ENCODE assay signal across 30 cellular contexts in genomic region chr14:31876741-31877140, GRCh38.
DNase-seq lines count a peak whose midpoint lies in the region; ATAC-seq, FAIRE-seq and TF ChIP-seq lines count a peak whose summit lies in the region.
"Had no signal": no experiment of that assay in that cellular context is flagged by ENCODE, and none has a peak within 500 bp of the region (broad histone marks: within the 10 kb centered on the region; RNA-seq: fewer than 3 reads in every experiment).

No MANE protein-coding gene starts in this region.

- TSS peak; percentile 83 for BruUV-seq in endothelial cell of umbilical vein (replicated peaks; lab: Mats Ljungman, UMichigan)

- TF ChIP-seq CTCF in endothelial cell of umbilical vein (IDR thresholded peaks at IDR 0.05; ENCODE audit: extremely low read depth in 1 of 2, insufficient read depth in 1 of 2, low read depth in 1 of 2, low read length in 2 of 2) = no peak
- TF ChIP-seq CTCF in parathyroid adenoma (IDR thresholded peaks at IDR 0.05) = no peak

- no peak for ATAC-seq in GM19324 (IDR thresholded peaks at IDR 0.05; ENCODE audit: low FRiP score, unreplicated experiment)
- ATAC-seq: activated CD4-positive, CD25-positive, alpha-beta regulatory T cell treated with anti-CD3 and anti-CD28 coated beads, Interleukin-2, amount 50 U/mL, for 24 hours; GM12878; natural killer cell; stimulated activated naive B cell treated with anti-CD40 and anti-IgM and Interleukin-4, amounts not matched to agents 10 μg/mL and 1 μg/mL and 100 μg/mL, for 72 hours had no signal

- peaks cover 0 to 17% (median 0%) of the 10 kb centered on the region in 11 experiments; a peak in 8 of 22 replicates for H3K9me3 ChIP-seq in BLaER1 treated with 17β-estradiol and CSF1 and Interleukin-3, amounts not matched to agents 10 nM and 100 nM (replicated peaks in 1 of 11)
- no peaks in the 10 kb centered on the region for H3K9me3 ChIP-seq in endothelial cell of umbilical vein (replicated peaks; ENCODE audit: control insufficient read depth, insufficient read depth, low read length)
- no peaks in the 10 kb centered on the region for H3K9me3 ChIP-seq in parathyroid adenoma (ENCODE audit: control insufficient read depth, low read length)
- H3K9me3 ChIP-seq: esophagus squamous epithelium, testis, uterus had no signal

- H3K27me3 ChIP-seq in BLaER1 treated with 17β-estradiol and CSF1 and Interleukin-3, amounts not matched to agents 10 nM and 100 nM = no peaks in the 10 kb centered on the region
- H3K27me3 ChIP-seq in endothelial cell of umbilical vein (ENCODE audit: control insufficient read depth in 2 of 2, insufficient read depth in 2 of 2, low read length in 2 of 2) (no peaks in the 10 kb centered on the region), parathyroid adenoma (ENCODE audit: control insufficient read depth, insufficient read depth, low read length) (no peaks in the 10 kb centered on the region)
- H3K27me3 ChIP-seq: esophagus squamous epithelium, testis, uterus had no signal

- CTCF ChIA-PET in endothelial cell of umbilical vein (lab: Charles Lee) = interaction anchor here (1.0 to 1.5 kb wide), 2 partner anchors 17 to 50 kb away, joined by 3 to 6 read pairs; no protein-coding TSS in a partner anchor

- peak; percentile 88 for DNase-seq in NCI-H524 treated with DMSO at 0.1 percent for 48 hours (lab: John Stamatoyannopoulos, UW)
- DNase-seq in endothelial cell of umbilical vein (ENCODE audit: low read depth, low spot score) = no peak
- no peak for DNase-seq in NCI-H1092 treated with DMSO at 0.1 percent for 48 hours (lab: John Stamatoyannopoulos, UW)
- no peak for DNase-seq in activated effector memory CD4-positive, alpha-beta T cell treated with Interleukin-2 at 50 U/mL for 16 hours
- no peak for DNase-seq in pons (ENCODE audit: low spot score)
- DNase-seq: activated CD4-positive, alpha-beta T cell treated with anti-CD3 and anti-CD28 coated beads, Interleukin-2, amount 50 U/mL, for 48 hours; activated naive CD4-positive, alpha-beta T cell treated with anti-CD3 and anti-CD28 coated beads, Interleukin-2, amount 50 U/mL, for 16 hours; amygdala; CD4-positive, CD25-positive, alpha-beta regulatory T cell; esophagus squamous epithelium; hippocampal formation; immature natural killer cell; midbrain; natural killer cell; NCI-H1105; NCI-H2029 treated with DMSO at 0.1 percent for 48 hours; NCI-H2227 treated with DMSO at 0.1 percent for 48 hours; stimulated activated CD4-positive, alpha-beta T cell treated with anti-CD3 and anti-CD28 coated beads, Interleukin-4, amount 100 ng/mL, for 4 hours; stimulated activated naive B cell treated with anti-CD40 and anti-IgM and Interleukin-4, amounts not matched to agents 10 μg/mL and 1 μg/mL and 100 μg/mL, for 72 hours; T-helper 1 cell; testis; uterus had no signal

- no peaks in the 10 kb centered on the region for H3K79me2 ChIP-seq in endothelial cell of umbilical vein (ENCODE audit: control insufficient read depth, insufficient read depth, low read length)
- no peaks in the 10 kb centered on the region for H3K79me2 ChIP-seq in parathyroid adenoma

- H2AFZ ChIP-seq in endothelial cell of umbilical vein (ENCODE audit: low read depth, low read length) (peak overlapping the region; percentile 77), parathyroid adenoma (no peak overlapping the region)

- intact Hi-C loops in endothelial cell of umbilical vein (cut with micrococcal nuclease) = loop anchor here (1.0 to 2.0 kb wide), 2 partner anchors 16 to 51 kb away; no protein-coding TSS in a partner anchor

- dilution Hi-C loops in endothelial cell of umbilical vein (cut with MboI; ENCODE audit: extremely low pct_ligation_motif_present, low sequenced_read_pairs) = no loop called here

- POLR2A ChIA-PET in endothelial cell of umbilical vein (lab: Charles Lee) = no interaction called here

- H3K36me3 ChIP-seq in BLaER1 treated with 17β-estradiol and CSF1 and Interleukin-3, amounts not matched to agents 10 nM and 100 nM = no peaks in the 10 kb centered on the region
- no peaks in the 10 kb centered on the region for H3K36me3 ChIP-seq in endothelial cell of umbilical vein (ENCODE audit: control insufficient read depth in 2 of 2, extremely low read depth in 1 of 2, insufficient read depth in 2 of 2, low read length in 2 of 2)
- no peaks in the 10 kb centered on the region for H3K36me3 ChIP-seq in parathyroid adenoma (ENCODE audit: control insufficient read depth, insufficient read depth, low read length)
- H3K36me3 ChIP-seq: esophagus squamous epithelium, uterus had no signal

- peak overlapping the region; percentile 66 to 88 (median 77) for H3K27ac ChIP-seq in BLaER1 treated with 17β-estradiol and CSF1 and Interleukin-3, amounts not matched to agents 10 nM and 100 nM
- H3K27ac ChIP-seq in endothelial cell of umbilical vein (ENCODE audit: insufficient read depth, low read depth, low read length) (peak overlapping the region; percentile 16), parathyroid adenoma (peak overlapping the region; percentile 64)

- no peak for TF ChIP-seq POLR2A in endothelial cell of umbilical vein (IDR thresholded peaks at IDR 0.05; ENCODE audit: low read depth, low read length)

- no peaks in the 10 kb centered on the region for H4K20me1 ChIP-seq in BLaER1 treated with 17β-estradiol and CSF1 and Interleukin-3, amounts not matched to agents 10 nM and 100 nM
- no peaks in the 10 kb centered on the region for H4K20me1 ChIP-seq in endothelial cell of umbilical vein (replicated peaks; ENCODE audit: control insufficient read depth, extremely low read depth, insufficient read depth, low read length)

- no peaks in the 10 kb centered on the region for H3K9me1 ChIP-seq in endothelial cell of umbilical vein (replicated peaks; ENCODE audit: control insufficient read depth, extremely low read depth, insufficient read depth, low read length)

- H3K4me3 ChIP-seq in BLaER1 treated with 17β-estradiol and CSF1 and Interleukin-3, amounts not matched to agents 10 nM and 100 nM = peak overlapping the region in 6 of 10 experiments; percentile 20 to 47 (median 35); a peak in 2 of 20 replicates
- no peak overlapping the region for H3K4me3 ChIP-seq in endothelial cell of umbilical vein (replicated peaks in 1 of 3; ENCODE audit: insufficient read depth in 1 of 3, low read depth in 1 of 3, low read length in 3 of 3)
- no peak overlapping the region for H3K4me3 ChIP-seq in parathyroid adenoma (ENCODE audit: low read depth, low read length)
- H3K4me3 ChIP-seq: GM12878, testis, uterus had no signal

- peak overlapping the region; percentile 63 to 90 (median 77) for H3K4me2 ChIP-seq in BLaER1 treated with 17β-estradiol and CSF1 and Interleukin-3, amounts not matched to agents 10 nM and 100 nM
- peak overlapping the region; percentile 56 for H3K4me2 ChIP-seq in endothelial cell of umbilical vein (ENCODE audit: insufficient read depth, low read length)
- no peak overlapping the region for H3K4me2 ChIP-seq in parathyroid adenoma (ENCODE audit: low read length)

- H3K4me1 ChIP-seq in BLaER1 treated with 17β-estradiol and CSF1 and Interleukin-3, amounts not matched to agents 10 nM and 100 nM = peaks cover 34 to 84% (median 55%) of the 10 kb centered on the region in 10 experiments
- H3K4me1 ChIP-seq in endothelial cell of umbilical vein (ENCODE audit: control insufficient read depth, extremely low read depth, insufficient read depth, low read length) = peaks cover 11% of the 10 kb centered on the region
- H3K4me1 ChIP-seq in parathyroid adenoma = no peaks in the 10 kb centered on the region
- H3K4me1 ChIP-seq: esophagus squamous epithelium, testis, uterus had no signal

- FAIRE-seq in endothelial cell of umbilical vein (lab: Jason Lieb, UNC) = no peak
- FAIRE-seq: bronchial epithelial cell, frontal cortex, GM12878, H54 had no signal

- peak overlapping the region in 10 of 11 experiments; percentile 40 to 75 (median 58); a peak in 18 of 22 replicates for H3K9ac ChIP-seq in BLaER1 treated with 17β-estradiol and CSF1 and Interleukin-3, amounts not matched to agents 10 nM and 100 nM
- H3K9ac ChIP-seq in endothelial cell of umbilical vein (replicated peaks; ENCODE audit: extremely low read depth, insufficient read depth, low read length) (no peak overlapping the region), parathyroid adenoma (no peak overlapping the region)

TF ChIP-seq in endothelial cell of umbilical vein, 7 proteins besides CTCF, POLR2A, EP300 and RAD21:
- no peak for TF ChIP-seq EZH2 (IDR thresholded peaks at IDR 0.05; ENCODE audit: borderline replicate concordance, low read depth, low read length, severe bottlenecking)
- TF ChIP-seq MAX (IDR thresholded peaks at IDR 0.05; ENCODE audit: insufficient read depth, insufficient read length) = no peak
- TF ChIP-seq POLR2AphosphoS5 (IDR thresholded peaks at IDR 0.05; ENCODE audit: insufficient read depth, low read depth, low read length) = no peak
- no peak for TF ChIP-seq MYC (IDR thresholded peaks at IDR 0.05; ENCODE audit: low read depth, low read length)
- no peak for TF ChIP-seq FOS (IDR thresholded peaks at IDR 0.05; ENCODE audit: borderline replicate concordance, insufficient read depth, low read length)

Comparison
In these comparisons a context has a peak if more than half of its experiments do, and no peak if none do; other contexts are left out.
1. H3K27ac ChIP-seq: peak in every context shown above with its lines; median percentile 77 in BLaER1 treated with 17β-estradiol and CSF1 and Interleukin-3, amounts not matched to agents 10 nM and 100 nM; 64 in parathyroid adenoma; 16 in endothelial cell of umbilical vein.
2. H3K4me3 ChIP-seq: peak in BLaER1 treated with 17β-estradiol and CSF1 and Interleukin-3, amounts not matched to agents 10 nM and 100 nM (6 of 10); none in endothelial cell of umbilical vein (0 of 3) and parathyroid adenoma (single experiment).
3. H3K9ac ChIP-seq: peak in BLaER1 treated with 17β-estradiol and CSF1 and Interleukin-3, amounts not matched to agents 10 nM and 100 nM (10 of 11); none in endothelial cell of umbilical vein (single experiment) and parathyroid adenoma (single experiment).